Comparison of ENCODE assay signal across 15 cellular contexts in the genomic region with DNA sequence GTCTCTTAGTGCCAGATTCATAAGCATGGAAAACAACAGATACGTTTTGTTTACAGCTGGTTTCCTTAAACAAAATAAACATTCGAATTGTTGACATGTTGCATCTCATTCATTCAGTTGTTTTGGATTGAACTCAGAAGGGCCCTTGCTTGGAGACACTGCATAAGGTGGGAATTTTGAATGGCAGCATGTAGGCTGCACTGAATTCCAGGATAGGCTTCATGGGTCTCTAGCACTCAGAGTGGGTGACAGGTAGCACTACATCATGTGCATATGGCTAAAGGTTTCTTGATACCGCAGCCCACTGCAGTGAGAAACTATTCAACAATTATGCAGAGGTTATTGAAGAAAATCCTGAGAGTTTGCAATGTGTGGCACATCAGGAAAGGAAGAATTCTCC. TPM values are rescaled to one million over a fixed set of nuclear protein-coding genes. Genes with fewer than 3 reads are reported as not detected.
A peak's percentile ranks its signal among the peaks of the same experiment; 100 is the strongest.
DNase-seq lines count a peak whose midpoint lies in the region; ATAC-seq, FAIRE-seq and TF ChIP-seq lines count a peak whose summit lies in the region.
"Had no signal": no experiment of that assay in that cellular context is flagged by ENCODE, and none has a peak within 500 bp of the region (broad histone marks: within the 10 kb centered on the region; RNA-seq: fewer than 3 reads in every experiment).

No MANE protein-coding gene starts in this region.

- H3K4me2 ChIP-seq in HepG2 (ENCODE audit: low read depth, low read length), result 0 out of 2 replicates have a peak overlapping the region, but pooled peaks have one; percentile 84
- peak overlapping the region; percentile 89 for H3K4me2 ChIP-seq in PC-3 (ENCODE audit: low read length)

- H3K9ac ChIP-seq in HepG2 (ENCODE audit: insufficient read depth, low read depth, low read length) (no peak overlapping the region), PC-3 (ENCODE audit: low read length) (no peak overlapping the region), iPS-15b (ENCODE audit: low read depth, low read length) (no peak overlapping the region)

- CTCF ChIA-PET in HepG2 (lab: Yijun Ruan, JAX; ENCODE audit: low intra/inter-chr PET ratio, low total read pairs) (interaction anchor here (1.1 kb wide), 1 partner anchor 360 kb away, joined by 4 read pairs; no protein-coding TSS in a partner anchor), PC-3 (lab: Charles Lee) (no interaction called here)
- CTCF ChIA-PET in activated CD4-positive, alpha-beta T cell treated with anti-CD3 and anti-CD28 coated beads for 36 hours (lab: Charles Lee), result interaction anchor here (0.7 to 1.3 kb wide), 3 partner anchors 29 to 52 kb away, joined by 3 to 4 read pairs (median 4); no protein-coding TSS in a partner anchor

- 16% methylated on average over 3 of the region's 3 CpGs for WGBS in HepG2 (ENCODE audit: low lambda C conversion rate)
- WGBS in right lobe of liver (ENCODE audit: insufficient coverage, low coverage, low lambda C conversion rate, missing lambda C conversion rate), result 28% methylated on average over 2 of the region's 3 CpGs

- H2AFZ ChIP-seq in HepG2 (ENCODE audit: low read length), result no peak overlapping the region
- no peak overlapping the region for H2AFZ ChIP-seq in PC-3 (ENCODE audit: low read length)

- H3K9me3 Mint-ChIP-seq in activated CD4-positive, alpha-beta T cell treated with anti-CD3 and anti-CD28 coated beads for 36 hours (ENCODE audit: low read depth), result no peaks in the 10 kb centered on the region
- H3K9me3 Mint-ChIP-seq: naive thymus-derived CD8-positive, alpha-beta T cell had no signal

- H3K4me1 ChIP-seq in HepG2 (ENCODE audit: insufficient read depth, low read length), result peaks cover 14% of the 10 kb centered on the region
- peaks cover 0 to 9% (median 0%) of the 10 kb centered on the region in 4 donors for H3K4me1 ChIP-seq in right lobe of liver
- H3K4me1 ChIP-seq in PC-3 (ENCODE audit: insufficient read depth, low read length), result peaks cover 60% of the 10 kb centered on the region
- H3K4me1 ChIP-seq in iPS-15b (ENCODE audit: control insufficient read depth, insufficient read depth, low read length), result peaks cover 7% of the 10 kb centered on the region

- H3K27ac ChIP-seq in HepG2 (ENCODE audit: extremely low read length, insufficient read depth, low read length) (no peak overlapping the region), right lobe of liver (no peak overlapping the region), PC-3 (ENCODE audit: low read length) (no peak overlapping the region)
- H3K27ac ChIP-seq: body of pancreas, hepatocyte had no signal

- H3K36me3 Mint-ChIP-seq in activated CD4-positive, alpha-beta T cell treated with anti-CD3 and anti-CD28 coated beads for 36 hours (ENCODE audit: low read depth), result no peaks in the 10 kb centered on the region
- H3K36me3 Mint-ChIP-seq: naive thymus-derived CD8-positive, alpha-beta T cell had no signal

- peaks cover 20% of the 10 kb centered on the region for H3K4me1 Mint-ChIP-seq in activated CD4-positive, alpha-beta T cell treated with anti-CD3 and anti-CD28 coated beads for 36 hours

- ATAC-seq in HepG2 (no peak), right lobe of liver (no peak), PC-3 (no peak), esophagus mucosa (no peak), HG02884 (IDR thresholded peaks at IDR 0.05; ENCODE audit: unreplicated experiment) (no peak)
- no peak for ATAC-seq in activated CD4-positive, alpha-beta T cell treated with anti-CD3 and anti-CD28 coated beads for 36 hours

- no peaks in the 10 kb centered on the region for H4K20me1 ChIP-seq in HepG2 (ENCODE audit: insufficient read depth, low read length)
- no peaks in the 10 kb centered on the region for H4K20me1 ChIP-seq in PC-3 (ENCODE audit: low read length)

- no peak overlapping the region for H3K27ac Mint-ChIP-seq in activated CD4-positive, alpha-beta T cell treated with anti-CD3 and anti-CD28 coated beads for 36 hours

- in situ Hi-C loops in HepG2 (cut with HindIII; ENCODE audit: extremely low pct_ligation_motif_present, low pct_unique_long_range_greater_than_20kb), result no loop called here

- TF ChIP-seq CTCF in HepG2 (CRISPR knock-in tag; IDR thresholded peaks at IDR 0.05) (no peak), right lobe of liver (IDR thresholded peaks at IDR 0.05) (no peak), PC-3 (conservative IDR thresholded peaks at IDR 0.05; ENCODE audit: low read depth, low read length) (no peak)

- TF ChIP-seq RAD21 in HepG2 (CRISPR knock-in tag; IDR thresholded peaks at IDR 0.05), result no peak

- H3F3A ChIP-seq in PC-3 (ENCODE audit: low read length, unreplicated experiment), result peaks cover 10% of the 10 kb centered on the region

- no peak for FAIRE-seq in HepG2 (lab: Jason Lieb, UNC)
- FAIRE-seq: RCC 7860 had no signal

- H3K79me2 ChIP-seq in HepG2 (ENCODE audit: insufficient read depth, low read length) (no peaks in the 10 kb centered on the region), PC-3 (ENCODE audit: low read length) (peaks cover 28% of the 10 kb centered on the region)
- H3K79me2 ChIP-seq: hepatocyte had no signal

- intact Hi-C loops in HepG2 (cut with micrococcal nuclease; ENCODE audit: unreplicated experiment), result loop anchor here (5.0 to 10.0 kb wide), 3 partner anchors 91 to 216 kb away; partner anchors contain the start of genes BAG2, KIAA1586 and ZNF451
- intact Hi-C loops in right lobe of liver (cut with DNase I), result no loop called here
- intact Hi-C loops in PC-3 (cut with micrococcal nuclease), result no loop called here
- intact Hi-C loops in activated CD4-positive, alpha-beta T cell treated with anti-CD3 and anti-CD28 coated beads for 36 hours (cut with DNase I, micrococcal nuclease), result loop anchor here in 1 of 2 experiments (5.0 kb wide), 1 partner anchor 131 kb away; no protein-coding TSS in a partner anchor

- H3K27me3 ChIP-seq in HepG2 (ENCODE audit: control insufficient read depth in 1 of 2, insufficient read depth in 2 of 2, low read length in 2 of 2), result peaks cover 0 to 14% of the 10 kb centered on the region in 2 experiments; a peak in 3 of 5 replicates
- peaks cover 0 to 17% of the 10 kb centered on the region in 2 donors for H3K27me3 ChIP-seq in right lobe of liver
- no peaks in the 10 kb centered on the region for H3K27me3 ChIP-seq in PC-3 (ENCODE audit: low read length)
- H3K27me3 ChIP-seq in iPS-15b (ENCODE audit: control insufficient read depth, insufficient read depth, low read length), result peaks cover 28% of the 10 kb centered on the region

- H3K9me3 ChIP-seq in HepG2 (ENCODE audit: low read length) (no peaks in the 10 kb centered on the region), right lobe of liver (no peaks in the 10 kb centered on the region), PC-3 (ENCODE audit: low read length) (no peaks in the 10 kb centered on the region), iPS-15b (ENCODE audit: control insufficient read depth, insufficient read depth, low read length) (no peaks in the 10 kb centered on the region)
- H3K9me3 ChIP-seq: body of pancreas, esophagus squamous epithelium had no signal

- BruUV-seq in HepG2 (replicated peaks; lab: Mats Ljungman, UMichigan) (no TSS peak), PC-3 (replicated peaks; lab: Mats Ljungman, UMichigan) (no TSS peak)

- no peaks in the 10 kb centered on the region for H3K9me2 ChIP-seq in PC-3 (replicated peaks; ENCODE audit: low read length)

- no peak overlapping the region for H3K4me3 Mint-ChIP-seq in activated CD4-positive, alpha-beta T cell treated with anti-CD3 and anti-CD28 coated beads for 36 hours

- POLR2A ChIA-PET in HepG2 (lab: Yijun Ruan, JAX), result no interaction called here
- POLR2A ChIA-PET in PC-3 (lab: Charles Lee; ENCODE audit: unreplicated experiment), result no interaction called here
- POLR2A ChIA-PET in activated CD4-positive, alpha-beta T cell treated with anti-CD3 and anti-CD28 coated beads for 36 hours (lab: Charles Lee), result no interaction called here

- DNase-seq in HepG2 (ENCODE audit: low spot score) (no peak), right lobe of liver (no peak), PC-3 (no peak), NCI-H2029 treated with DMSO at 0.1 percent for 48 hours (lab: John Stamatoyannopoulos, UW) (no peak)
- DNase-seq in activated CD4-positive, alpha-beta T cell treated with anti-CD3 and anti-CD28 coated beads for 36 hours, result no peak
- DNase-seq: esophagus squamous epithelium, GOT3, left ventricle myocardium superior had no signal

- H3K27me3 Mint-ChIP-seq in activated CD4-positive, alpha-beta T cell treated with anti-CD3 and anti-CD28 coated beads for 36 hours, result peaks cover 53% of the 10 kb centered on the region

- H3K36me3 ChIP-seq in HepG2 (replicated peaks in 1 of 2; ENCODE audit: control insufficient read depth in 1 of 2, insufficient read depth in 2 of 2, low read length in 2 of 2) (no peaks in the 10 kb centered on the region), right lobe of liver (no peaks in the 10 kb centered on the region), PC-3 (ENCODE audit: low read depth, low read length) (0 out of 2 replicates have a peak, but pooled peaks cover 2% of the 10 kb centered on the region), iPS-15b (ENCODE audit: control insufficient read depth, insufficient read depth, low read length) (no peaks in the 10 kb centered on the region)
- H3K36me3 ChIP-seq: esophagus squamous epithelium had no signal

- TF ChIP-seq POLR2A in HepG2 (IDR thresholded peaks at IDR 0.05; ENCODE audit: insufficient read depth in 1 of 2, low read depth in 2 of 2, low read length in 2 of 2) (no peak), right lobe of liver (IDR thresholded peaks at IDR 0.05) (no peak)

- H3K4me3 ChIP-seq in HepG2 (replicated peaks in 1 of 3; ENCODE audit: insufficient read depth in 1 of 3, low read depth in 2 of 3, low read length in 3 of 3) (no peak overlapping the region), right lobe of liver (no peak overlapping the region), PC-3 (ENCODE audit: low read length) (peak overlapping the region; percentile 77), iPS-15b (ENCODE audit: low read depth, low read length) (peak overlapping the region; percentile 9)
- H3K4me3 ChIP-seq: body of pancreas had no signal

- no peak for TF ChIP-seq EP300 in HepG2 (IDR thresholded peaks at IDR 0.05; ENCODE audit: low read depth in 2 of 2, low read length in 2 of 2)
- TF ChIP-seq EP300 in HepG2 (CRISPR knock-in tag; IDR thresholded peaks at IDR 0.05; ENCODE audit: borderline replicate concordance), result no peak

RNA-seq across cellular contexts. Expression of gene BEND6, which starts 1.6 kb away (rescaled TPM):
- total RNA-seq in HepG2 (2016; rRNA removed; fragmentation: Illumina TruSeq; extraction: Trizol) (0.20 and 0.25 TPM in 2 replicates), right lobe of liver (not detected), PC-3 (2014; rRNA removed) (0.58 and 1.3 TPM in 2 replicates), esophagus mucosa (0.16 TPM)
- total RNA-seq in HepG2 (2016; cell fraction: cytosol; rRNA removed; fragmentation: Illumina TruSeq; extraction: Trizol; ENCODE audit: low read depth), result 0.44 and 0.71 TPM in 2 replicates
- 0.12 and 0.43 TPM in 2 replicates for total RNA-seq in HepG2 (2016; cell fraction: insoluble cytoplasmic fraction; rRNA removed; fragmentation: Illumina TruSeq; extraction: Trizol)
- total RNA-seq in HepG2 (2016; cell fraction: membrane; rRNA removed; fragmentation: Illumina TruSeq; extraction: Trizol), result 0.43 and 0.55 TPM in 2 replicates
- 0.09 and 0.25 TPM in 2 replicates for total RNA-seq in HepG2 (2016; cell fraction: nucleus; rRNA removed; fragmentation: Illumina TruSeq; extraction: Trizol)
- polyA plus RNA-seq in HepG2 (2011; rRNA removed), result 0.10 and 0.21 TPM in 2 replicates
- polyA plus RNA-seq in HepG2 (2011; cell fraction: cytosol; rRNA removed), result 0.09 and 0.13 TPM in 2 replicates
- polyA plus RNA-seq in HepG2 (2011; cell fraction: nucleus; rRNA removed), result not detected in 2 replicates
- 0.12 and 0.29 TPM in 2 replicates for polyA plus RNA-seq in HepG2 (2012)
- 0.19 and 0.40 TPM in 2 replicates for polyA plus RNA-seq in HepG2 (2016; cell fraction: cytosol; fragmentation: Illumina TruSeq; extraction: Trizol; ENCODE audit: low read depth)
- 0.21 and 0.35 TPM in 2 replicates for polyA plus RNA-seq in HepG2 (2016; cell fraction: insoluble cytoplasmic fraction; fragmentation: Illumina TruSeq; extraction: Trizol; ENCODE audit: low read depth)
- polyA plus RNA-seq in HepG2 (2016; cell fraction: membrane; fragmentation: Illumina TruSeq; extraction: Trizol; ENCODE audit: low read depth), result 0.33 and 0.54 TPM in 2 replicates
- polyA plus RNA-seq in HepG2 (2016; cell fraction: nucleus; fragmentation: Illumina TruSeq; extraction: Trizol; ENCODE audit: insufficient read depth, low read depth), result 0.12 TPM in 1 of 2 replicates, not detected in the other
- 0.04 and 0.37 TPM in 2 replicates for polyA minus RNA-seq in HepG2 (2011; rRNA and poly(A)+ RNA removed; ENCODE audit: low replicate concordance)
- polyA minus RNA-seq in HepG2 (2011; cell fraction: cytosol; rRNA and poly(A)+ RNA removed), result 0.20 TPM in 1 of 2 replicates, not detected in the other
- 0.12 and 0.13 TPM in 2 replicates for polyA minus RNA-seq in HepG2 (2011; cell fraction: nucleus; rRNA and poly(A)+ RNA removed)
- total RNA-seq in activated CD4-positive, alpha-beta T cell treated with anti-CD3 and anti-CD28 coated beads for 36 hours, result not detected
- total RNA-seq: naive thymus-derived CD8-positive, alpha-beta T cell had no signal

Comparison
In these comparisons a context has a peak if more than half of its experiments do, and no peak if none do; other contexts are left out.
1. H3K4me3 ChIP-seq: peak in PC-3 (single experiment) and iPS-15b (single experiment); none in HepG2 (0 of 3) and right lobe of liver (0 of 3).